In the genomic region with DNA sequence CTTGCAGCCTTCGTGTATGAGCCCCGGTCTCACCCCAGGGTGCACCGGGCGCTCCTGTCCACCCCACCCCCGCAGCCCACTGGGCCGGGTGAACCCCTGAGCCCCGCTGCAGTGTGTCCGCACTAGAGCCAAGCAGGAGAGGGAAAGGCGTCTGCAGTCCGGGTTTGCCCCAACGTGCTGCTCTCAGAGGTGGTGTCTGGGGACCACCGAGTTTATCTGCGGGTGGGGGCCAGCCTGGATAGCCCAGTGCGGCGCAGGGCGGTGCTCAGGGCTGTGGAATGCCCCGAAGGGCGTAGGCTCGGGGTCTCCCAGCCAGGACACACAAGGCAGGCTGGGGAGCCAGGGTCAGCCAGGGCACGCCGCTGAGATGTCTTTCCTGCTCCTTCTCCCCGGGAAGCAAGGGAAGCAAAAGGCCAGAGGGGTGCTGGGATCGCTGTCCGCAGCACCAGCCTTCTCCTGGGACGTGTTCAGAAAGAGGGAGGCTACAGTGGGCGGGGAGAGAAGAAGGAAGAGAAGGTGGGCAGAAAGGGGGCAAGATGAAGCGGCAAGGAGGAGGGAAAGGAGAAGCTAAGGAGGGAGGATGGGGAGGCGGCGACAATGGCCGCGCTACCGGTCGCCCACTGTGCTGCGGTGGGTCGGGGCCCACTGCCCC, we compare ENCODE assay signal across 8 cellular contexts.
A peak's percentile ranks its signal among the peaks of the same experiment; 100 is the strongest.
DNase-seq lines count a peak whose midpoint lies in the region; ATAC-seq and TF ChIP-seq lines count a peak whose summit lies in the region.

No MANE protein-coding gene starts in this region.

- H3K4me3 Mint-ChIP-seq in activated naive CD8-positive, alpha-beta T cell treated with anti-CD3 and anti-CD28 coated beads, Interleukin-2, amount 50 U/mL, for 24 hours, result peak overlapping the region; percentile 65

- H3K27me3 Mint-ChIP-seq in activated naive CD8-positive, alpha-beta T cell treated with anti-CD3 and anti-CD28 coated beads, Interleukin-2, amount 50 U/mL, for 24 hours, result no peaks in the 10 kb centered on the region

- no peak for TF ChIP-seq POLR2A in erythroblast (IDR thresholded peaks at IDR 0.05; ENCODE audit: low read length)

- WGBS in iPS DF 6.9 (ENCODE audit: insufficient coverage, insufficient read length), result no CpG with 5 or more reads among the region's 35 CpGs

- H3K27me3 ChIP-seq in iPS DF 6.9 (ENCODE audit: control insufficient read depth, insufficient read depth, low read length), result 0 out of 2 replicates have a peak, but pooled peaks cover 1% of the 10 kb centered on the region

- peak; percentile 45 for DNase-seq in NCI-H146 (lab: John Stamatoyannopoulos, UW)
- no peak for DNase-seq in NCI-H146 treated with DMSO at 0.1 percent for 48 hours (lab: John Stamatoyannopoulos, UW; ENCODE audit: unreplicated experiment)
- no peak for DNase-seq in activated naive CD8-positive, alpha-beta T cell treated with anti-CD3 and anti-CD28 coated beads, Interleukin-2, amount 50 U/mL, for 24 hours
- no peak for DNase-seq in iPS DF 6.9 (ENCODE audit: low read depth, low spot score)
- no peak for DNase-seq in activated gamma-delta T cell (lab: John Stamatoyannopoulos, UW)
- no peak for DNase-seq in erythroblast (lab: John Stamatoyannopoulos, UW)

- no peak for ATAC-seq in activated naive CD8-positive, alpha-beta T cell treated with anti-CD3 and anti-CD28 coated beads, Interleukin-2, amount 50 U/mL, for 24 hours
- ATAC-seq in GM18519 (IDR thresholded peaks at IDR 0.05; ENCODE audit: low FRiP score, unreplicated experiment), result no peak

- no peaks in the 10 kb centered on the region for H3K9me3 Mint-ChIP-seq in activated naive CD8-positive, alpha-beta T cell treated with anti-CD3 and anti-CD28 coated beads, Interleukin-2, amount 50 U/mL, for 24 hours

- no peaks in the 10 kb centered on the region for H3K36me3 Mint-ChIP-seq in activated naive CD8-positive, alpha-beta T cell treated with anti-CD3 and anti-CD28 coated beads, Interleukin-2, amount 50 U/mL, for 24 hours (ENCODE audit: low read depth)

- H3K9me3 ChIP-seq in iPS DF 6.9 (ENCODE audit: control insufficient read depth, insufficient read depth, low read length), result no peaks in the 10 kb centered on the region

- peaks cover 2% of the 10 kb centered on the region; the same call in 1 of the 2 replicates for H3K4me1 ChIP-seq in iPS DF 6.9 (ENCODE audit: control insufficient read depth, insufficient read depth, low read length)

- peaks cover 12% of the 10 kb centered on the region for H3K4me1 Mint-ChIP-seq in activated naive CD8-positive, alpha-beta T cell treated with anti-CD3 and anti-CD28 coated beads, Interleukin-2, amount 50 U/mL, for 24 hours

- peak overlapping the region; percentile 54 for H3K27ac Mint-ChIP-seq in activated naive CD8-positive, alpha-beta T cell treated with anti-CD3 and anti-CD28 coated beads, Interleukin-2, amount 50 U/mL, for 24 hours

- H3K4me3 ChIP-seq in iPS DF 6.9 (ENCODE audit: low read length), result peak overlapping the region; percentile 45; the same call in 1 of the 2 replicates
- H3K4me3 ChIP-seq in skin epidermis, result peak overlapping the region; percentile 32 to 58 (median 48)

- H3K36me3 ChIP-seq in iPS DF 6.9 (ENCODE audit: control insufficient read depth, insufficient read depth, low read length), result no peaks in the 10 kb centered on the region

- H3K27ac ChIP-seq in iPS DF 6.9 (ENCODE audit: low read length) (no peak overlapping the region), skin epidermis (peak overlapping the region; percentile 8 to 85 (median 74))
